Comparison of ENCODE assay signal across 8 cellular contexts in genomic region chr19:14432817-14433453, GRCh38. TPM values are rescaled to one million over a fixed set of nuclear protein-coding genes. Genes with fewer than 3 reads are reported as not detected.
DNase-seq lines count a peak whose midpoint lies in the region; ATAC-seq and TF ChIP-seq lines count a peak whose summit lies in the region.

Gene PKN1 (plus strand): TSS chr19:14433306. CDS start chr19:14433522, 216 bp downstream.

- peaks cover 0 to 25% (median 14%) of the 10 kb centered on the region in 11 experiments; a peak in 13 of 22 replicates for H3K36me3 ChIP-seq in BLaER1 treated with 17β-estradiol and CSF1 and Interleukin-3, amounts not matched to agents 10 nM and 100 nM

- H3K9me3 Mint-ChIP-seq in activated CD8-positive, alpha-beta T cell treated with anti-CD3 and anti-CD28 coated beads for 36 hours = no peaks in the 10 kb centered on the region

- peaks cover 25% of the 10 kb centered on the region for H3K4me1 Mint-ChIP-seq in activated CD8-positive, alpha-beta T cell treated with anti-CD3 and anti-CD28 coated beads for 36 hours (ENCODE audit: low read depth)

- intact Hi-C loops in activated CD8-positive, alpha-beta T cell treated with anti-CD3 and anti-CD28 coated beads for 36 hours (cut with micrococcal nuclease) = loop anchor here (5.0 kb wide), 1 partner anchor 44 kb away; the partner anchor contains the start of gene PTGER1

- POLR2A ChIA-PET in activated CD8-positive, alpha-beta T cell treated with anti-CD3 and anti-CD28 coated beads for 36 hours (lab: Charles Lee) = interaction anchor here (0.8 to 1.8 kb wide), 8 partner anchors 13 to 296 kb away, joined by 3 to 11 read pairs (median 4); partner anchors contain the start of genes ASF1B and DDX39A

- TF ChIP-seq CTCF in GM20000 (IDR thresholded peaks at IDR 0.05; ENCODE audit: extremely low read depth, missing control alignments) (no peak), subcutaneous adipose tissue (IDR thresholded peaks at IDR 0.05; ENCODE audit: low read depth) (no peak)
- TF ChIP-seq CTCF in activated CD8-positive, alpha-beta T cell treated with anti-CD3 and anti-CD28 coated beads for 36 hours (IDR thresholded peaks at IDR 0.05) = no peak

- peak within 1 kb of the TSS; percentile 91 to 99 (median 97) for H3K4me2 ChIP-seq in BLaER1 treated with 17β-estradiol and CSF1 and Interleukin-3, amounts not matched to agents 10 nM and 100 nM

- peak within 1 kb of the TSS; percentile 82 to 97 (median 90) for H3K9ac ChIP-seq in BLaER1 treated with 17β-estradiol and CSF1 and Interleukin-3, amounts not matched to agents 10 nM and 100 nM

- H3K4me3 ChIP-seq in BLaER1 treated with 17β-estradiol and CSF1 and Interleukin-3, amounts not matched to agents 10 nM and 100 nM = peak within 1 kb of the TSS; percentile 86 to 99 (median 96)

- peak within 1 kb of the TSS; percentile 77 for H3K27ac Mint-ChIP-seq in activated CD8-positive, alpha-beta T cell treated with anti-CD3 and anti-CD28 coated beads for 36 hours

- peaks cover 0 to 31% (median 17%) of the 10 kb centered on the region in 11 experiments; a peak in 16 of 22 replicates for H4K20me1 ChIP-seq in BLaER1 treated with 17β-estradiol and CSF1 and Interleukin-3, amounts not matched to agents 10 nM and 100 nM

- peak; percentile 22 for ATAC-seq in activated CD8-positive, alpha-beta T cell treated with anti-CD3 and anti-CD28 coated beads for 36 hours

- peak within 1 kb of the TSS; percentile 74 for H3K4me3 Mint-ChIP-seq in activated CD8-positive, alpha-beta T cell treated with anti-CD3 and anti-CD28 coated beads for 36 hours

- H3K27ac ChIP-seq in BLaER1 treated with 17β-estradiol and CSF1 and Interleukin-3, amounts not matched to agents 10 nM and 100 nM = peak within 1 kb of the TSS; percentile 78 to 88 (median 84)

- H3K27me3 Mint-ChIP-seq in activated CD8-positive, alpha-beta T cell treated with anti-CD3 and anti-CD28 coated beads for 36 hours = peaks cover 2% of the 10 kb centered on the region

- H3K4me1 ChIP-seq in BLaER1 treated with 17β-estradiol and CSF1 and Interleukin-3, amounts not matched to agents 10 nM and 100 nM = peaks cover 33 to 57% (median 50%) of the 10 kb centered on the region in 10 experiments

- in situ Hi-C loops in endometrial microvascular endothelial cells (cut with HindIII; ENCODE audit: inconsistent ontology term, low pct_unique_long_range_greater_than_20kb, low sequenced_read_pairs) = no loop called here

- CTCF ChIA-PET in activated CD8-positive, alpha-beta T cell treated with anti-CD3 and anti-CD28 coated beads for 36 hours (lab: Charles Lee) = interaction anchor here (0.8 to 4.6 kb wide), 19 partner anchors 8 to 296 kb away, joined by 3 to 41 read pairs (median 5); partner anchors contain the start of genes ASF1B, DDX39A and PTGER1

- no peaks in the 10 kb centered on the region for H3K9me3 ChIP-seq in BLaER1 treated with 17β-estradiol and CSF1 and Interleukin-3, amounts not matched to agents 10 nM and 100 nM (replicated peaks in 1 of 11)

- DNase-seq in GM20000 (ENCODE audit: low spot score) = peak; percentile 94
- peak; percentile 71 to 73 for DNase-seq in NCI-H1930 (lab: John Stamatoyannopoulos, UW)
- DNase-seq in activated CD8-positive, alpha-beta T cell treated with anti-CD3 and anti-CD28 coated beads for 36 hours = peak; percentile 64
- peak; percentile 68 for DNase-seq in midbrain (lab: John Stamatoyannopoulos, UW)
- no peak for DNase-seq in islet precursor cell

- H3K36me3 Mint-ChIP-seq in activated CD8-positive, alpha-beta T cell treated with anti-CD3 and anti-CD28 coated beads for 36 hours (ENCODE audit: low read depth) = peaks cover 4% of the 10 kb centered on the region

- H3K27me3 ChIP-seq in BLaER1 treated with 17β-estradiol and CSF1 and Interleukin-3, amounts not matched to agents 10 nM and 100 nM = no peaks in the 10 kb centered on the region

RNA-seq across cellular contexts. Expression of gene PKN1, which starts in this region (rescaled TPM):
- 100 to 1,000 TPM; 172 to 192 TPM for total RNA-seq in activated CD8-positive, alpha-beta T cell treated with anti-CD3 and anti-CD28 coated beads for 36 hours
- total RNA-seq in endometrial microvascular endothelial cells (ENCODE audit: inconsistent ontology term) (237 TPM), subcutaneous adipose tissue (100 to 1,000 TPM in 1 of 4 donors, 10 to 100 TPM in 3; 47.8 to 136 (median 75.8) TPM)
